ENCODE assay signal across 22 cellular contexts in the genomic region with DNA sequence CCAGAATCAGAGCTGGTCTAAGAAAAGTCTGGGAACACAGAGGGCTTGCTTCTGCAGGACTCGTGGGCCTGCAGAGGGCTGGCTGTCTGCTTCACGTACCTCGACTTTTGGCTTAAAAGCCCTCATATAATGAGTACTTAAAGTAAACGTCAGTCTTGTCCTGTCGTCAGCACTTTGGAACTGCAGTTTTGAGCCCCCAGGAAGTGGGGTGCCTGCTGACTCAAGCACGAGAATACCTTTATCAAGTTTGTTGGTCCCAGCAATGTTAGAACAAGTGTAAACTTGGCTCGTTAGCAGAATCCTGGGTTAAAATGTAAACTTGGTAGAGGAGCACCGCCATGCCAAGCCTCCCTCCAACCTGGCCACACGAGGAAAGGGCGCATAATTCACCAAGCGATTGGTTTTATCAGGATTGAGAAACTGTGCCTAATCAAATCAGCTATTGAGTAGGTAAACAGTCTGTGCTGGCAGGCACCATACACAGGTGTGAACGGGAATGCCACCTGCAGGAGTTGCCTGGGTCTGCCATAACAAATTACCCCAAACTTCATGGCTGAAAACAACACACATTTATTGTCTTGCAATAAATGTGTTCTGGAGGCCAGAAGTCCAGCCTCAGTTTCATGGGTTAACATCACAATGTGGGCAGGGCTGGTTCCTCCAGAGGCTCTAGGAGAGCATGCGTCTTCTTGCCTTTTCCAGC. TPM values are rescaled to one million over a fixed set of nuclear protein-coding genes. Genes with fewer than 3 reads are reported as not detected.
DNase-seq lines count a peak whose midpoint lies in the region; ATAC-seq and TF ChIP-seq lines count a peak whose summit lies in the region.
"Had no signal": no experiment of that assay in that cellular context is flagged by ENCODE, and none has a peak within 500 bp of the region (broad histone marks: within the 10 kb centered on the region; RNA-seq: fewer than 3 reads in every experiment).

No MANE protein-coding gene starts in this region.

- 31% methylated on average over 13 of the region's 13 CpGs for WGBS in prostate gland
- 67 to 76% methylated on average over 13 of the region's 13 CpGs for WGBS in esophagus squamous epithelium, 2 donors

- peak; percentile 76 for ATAC-seq in left colon
- ATAC-seq in esophagus mucosa, result no peak
- ATAC-seq in GM19328 (IDR thresholded peaks at IDR 0.05; ENCODE audit: unreplicated experiment), result no peak
- ATAC-seq: natural killer cell treated with Interleukin-12 subunit alpha and Interleukin-12 subunit beta and Interleukin-15 and Interleukin-18, amount 100 ng/mL, for 72 hours; psoas muscle; stimulated activated naive CD8-positive, alpha-beta T cell treated with anti-CD3 and anti-CD28 coated beads, Interleukin-15, Interleukin-2, amounts not matched to agents 100 U/mL and 50 U/mL, for 24 hours had no signal

- intact Hi-C loops in left colon (cut with DNase I, micrococcal nuclease) (no loop called here), prostate gland (cut with DNase I) (loop anchor here (5.0 kb wide), 1 partner anchor 50 kb away; a partner anchor contains a TSS), esophagus squamous epithelium (cut with DNase I) (no loop called here)

- TF ChIP-seq CTCF in VCaP (conservative IDR thresholded peaks at IDR 0.05), result 0 out of 2 replicates have a peak, but pooled peaks have one; percentile 11
- TF ChIP-seq CTCF in prostate gland (IDR thresholded peaks at IDR 0.05), result no peak
- peak in 1 of 6 experiments; percentile 23 for TF ChIP-seq CTCF in esophagus squamous epithelium (IDR thresholded peaks at IDR 0.05)

- H3K9me3 ChIP-seq in prostate gland (no peaks in the 10 kb centered on the region), esophagus squamous epithelium (no peaks in the 10 kb centered on the region)
- H3K9me3 ChIP-seq: adrenal gland, lower lobe of right lung, psoas muscle, SJCRH30 had no signal

- TF ChIP-seq POLR2A in prostate gland (IDR thresholded peaks at IDR 0.05) (no peak), esophagus squamous epithelium (IDR thresholded peaks at IDR 0.05) (no peak)

- H3K4me3 ChIP-seq in prostate gland (no peak overlapping the region), esophagus squamous epithelium (no peak overlapping the region)
- H3K4me3 ChIP-seq: adrenal gland, lower lobe of right lung, psoas muscle, SJCRH30 had no signal

- H3K27me3 ChIP-seq in prostate gland (replicated peaks; ENCODE audit: insufficient read depth), result no peaks in the 10 kb centered on the region
- H3K27me3 ChIP-seq in esophagus squamous epithelium, result no peaks in the 10 kb centered on the region
- H3K27me3 ChIP-seq: adrenal gland, SJCRH30 had no signal

- H3K36me3 ChIP-seq in prostate gland (no peaks in the 10 kb centered on the region), esophagus squamous epithelium (peaks cover 0 to 6% (median 0%) of the 10 kb centered on the region in 3 donors)
- H3K36me3 ChIP-seq: adrenal gland, lower lobe of right lung, SJCRH30 had no signal

- H3K27ac ChIP-seq in VCaP, result peak overlapping the region; percentile 87
- peak overlapping the region; percentile 50 to 74 for H3K27ac ChIP-seq in prostate gland
- peak overlapping the region in 2 of 4 donors; percentile 11 to 21 for H3K27ac ChIP-seq in esophagus squamous epithelium
- H3K27ac ChIP-seq: adrenal gland, lower lobe of right lung, psoas muscle, SJCRH30 had no signal

- DNase-seq in COLO668 (lab: John Stamatoyannopoulos, UW; ENCODE audit: unreplicated experiment) (peak; percentile 48), left colon (peak; percentile 66 to 85), prostate gland (ENCODE audit: low spot score) (no peak), esophagus squamous epithelium (lab: John Stamatoyannopoulos, UW) (no peak)
- DNase-seq in activated T-cell treated with anti-CD3 and anti-CD28 coated beads, Interleukin-2, amount 50 U/mL, for 48 hours, result no peak
- DNase-seq: activated B cell treated with CpG ODN at 0.5 μM for 24 hours; foreskin fibroblast; HFFc6; lower lobe of right lung; MM.1S; NCI-H1694 treated with DMSO at 0.1 percent for 48 hours; NCI-H446; SJCRH30; stimulated activated CD4-positive, alpha-beta T cell treated with anti-CD3 and anti-CD28 coated beads, Interleukin-15, amount 100 ng/mL, for 24 hours; stimulated activated naive CD8-positive, alpha-beta T cell treated with anti-CD3 and anti-CD28 coated beads, Interleukin-15, Interleukin-2, amounts not matched to agents 100 U/mL and 50 U/mL, for 24 hours had no signal

- no peaks in the 10 kb centered on the region for H3K4me1 ChIP-seq in prostate gland (replicated peaks)
- peaks cover 15 to 49% (median 24%) of the 10 kb centered on the region in 3 donors for H3K4me1 ChIP-seq in esophagus squamous epithelium
- H3K4me1 ChIP-seq: psoas muscle had no signal

RNA-seq across cellular contexts. Expression of a gene that starts 45.0 kb away (rescaled TPM):
- total RNA-seq in left colon (1 to 10 TPM; 1.2 to 1.3 TPM), prostate gland (1 to 10 TPM in 1 of 2 donors, under 1 TPM in 1; 0.27 to 6.5 TPM), esophagus squamous epithelium (under 1 TPM in 1 of 4 donors, not detected in 3; 0.57 TPM), esophagus mucosa (0.32 TPM)
- total RNA-seq: activated B cell treated with CpG ODN at 0.5 μM for 24 hours had no signal

RNA-seq across cellular contexts. Expression of a gene that starts 48.5 kb away (rescaled TPM):
- total RNA-seq in left colon, result 10 to 100 TPM; 23.4 to 27.4 TPM
- total RNA-seq in prostate gland, result 10 to 100 TPM in 1 of 2 donors, 1 to 10 TPM in 1; 9.8 to 17.6 TPM
- 10 to 100 TPM; 11.6 to 23.7 (median 17.7) TPM for total RNA-seq in esophagus squamous epithelium
- 22.5 TPM for total RNA-seq in esophagus mucosa
- total RNA-seq: activated B cell treated with CpG ODN at 0.5 μM for 24 hours; natural killer cell treated with Interleukin-12 subunit alpha and Interleukin-12 subunit beta and Interleukin-15 and Interleukin-18, amount 100 ng/mL, for 72 hours; T-helper 2 cell treated with Interferon-gamma antibody and Interleukin-4, amounts not matched to agents 100 ng/mL and 5 ng/mL, for 36 hours had no signal

Comparison
In these comparisons a context has a peak if more than half of its experiments do, and no peak if none do; other contexts are left out.
1. DNase-seq: peak in COLO668 (single experiment) and left colon (2 of 2); none in prostate gland (single experiment), esophagus squamous epithelium (single experiment) and activated T-cell treated with anti-CD3 and anti-CD28 coated beads, Interleukin-2, amount 50 U/mL, for 48 hours (0 of 2).